ENCODE assay signal across 8 cellular contexts in genomic region chr12:124608451-124608870, GRCh38. TPM values are rescaled to one million over a fixed set of nuclear protein-coding genes. Genes with fewer than 3 reads are reported as not detected.
DNase-seq lines count a peak whose midpoint lies in the region; ATAC-seq and TF ChIP-seq lines count a peak whose summit lies in the region.

No MANE protein-coding gene starts in this region.

- H3K27ac ChIP-seq in right atrium auricular region = no peak overlapping the region
- no peak overlapping the region for H3K27ac ChIP-seq in right cardiac atrium (ENCODE audit: low read length)

- no peak overlapping the region for H3K27ac Mint-ChIP-seq in activated B cell treated with CpG ODN at 0.5 μM for 24 hours
- peak overlapping the region; percentile 3 for H3K27ac Mint-ChIP-seq in neural crest cell (ENCODE audit: unreplicated experiment)

- TF ChIP-seq CTCF in activated B cell treated with CpG ODN at 0.5 μM for 24 hours (IDR thresholded peaks at IDR 0.05) = no peak
- TF ChIP-seq CTCF in neural crest cell (conservative IDR thresholded peaks at IDR 0.05) = no peak
- TF ChIP-seq CTCF in right atrium auricular region (IDR thresholded peaks at IDR 0.05) = no peak

- ATAC-seq in GM18868 (IDR thresholded peaks at IDR 0.05; ENCODE audit: unreplicated experiment) (peak; percentile 17), HG03139 (IDR thresholded peaks at IDR 0.05; ENCODE audit: unreplicated experiment) (peak; percentile 15), activated B cell treated with CpG ODN at 0.5 μM for 24 hours (ENCODE audit: low read depth) (peak; percentile 36), right cardiac atrium (no peak)

- H3K27me3 Mint-ChIP-seq in activated B cell treated with CpG ODN at 0.5 μM for 24 hours (peaks cover 7% of the 10 kb centered on the region), neural crest cell (ENCODE audit: low read depth) (peaks cover 2% of the 10 kb centered on the region)

- CTCF ChIA-PET in activated B cell treated with CpG ODN at 0.5 μM for 24 hours (lab: Charles Lee) = interaction anchor here (1.2 kb wide), 1 partner anchor 36 kb away, joined by 3 read pairs; no protein-coding TSS in a partner anchor

- WGBS in right cardiac atrium = 78% methylated on average over 10 of the region's 10 CpGs

- no peaks in the 10 kb centered on the region for H3K36me3 ChIP-seq in MG63
- H3K36me3 ChIP-seq in right atrium auricular region = no peaks in the 10 kb centered on the region

- H3K36me3 Mint-ChIP-seq in activated B cell treated with CpG ODN at 0.5 μM for 24 hours (ENCODE audit: low read depth) = no peaks in the 10 kb centered on the region
- H3K36me3 Mint-ChIP-seq in neural crest cell (ENCODE audit: low read depth) = no peaks in the 10 kb centered on the region

- POLR2A ChIA-PET in activated B cell treated with CpG ODN at 0.5 μM for 24 hours (lab: Charles Lee) = no interaction called here

- H3K4me3 Mint-ChIP-seq in activated B cell treated with CpG ODN at 0.5 μM for 24 hours (peak overlapping the region; percentile 61), neural crest cell (no peak overlapping the region)

- H3K4me1 ChIP-seq in right atrium auricular region (peaks cover 0 to 18% of the 10 kb centered on the region in 2 donors), right cardiac atrium (ENCODE audit: control insufficient read depth, insufficient read depth, low read length) (peaks cover 1% of the 10 kb centered on the region)

- intact Hi-C loops in activated B cell treated with CpG ODN at 0.5 μM for 24 hours (cut with micrococcal nuclease) (loop anchor here (2.0 to 5.0 kb wide), 3 partner anchors 16 to 41 kb away; partner anchors contain the start of gene NCOR2), right cardiac atrium (cut with DNase I) (no loop called here)

- H3K4me1 Mint-ChIP-seq in activated B cell treated with CpG ODN at 0.5 μM for 24 hours (peaks cover 23% of the 10 kb centered on the region), neural crest cell (peaks cover 23% of the 10 kb centered on the region)

- H3K9me3 ChIP-seq in MG63 (no peaks in the 10 kb centered on the region), right atrium auricular region (no peaks in the 10 kb centered on the region), right cardiac atrium (ENCODE audit: control insufficient read depth, low read length) (no peaks in the 10 kb centered on the region)

- no peaks in the 10 kb centered on the region for H3K27me3 ChIP-seq in MG63
- H3K27me3 ChIP-seq in right atrium auricular region = no peaks in the 10 kb centered on the region
- no peaks in the 10 kb centered on the region for H3K27me3 ChIP-seq in right cardiac atrium (ENCODE audit: control insufficient read depth, insufficient read depth)

- H3K4me3 ChIP-seq in MG63 (no peak overlapping the region), right atrium auricular region (no peak overlapping the region), right cardiac atrium (ENCODE audit: low read length) (no peak overlapping the region)

- H3K9me3 Mint-ChIP-seq in activated B cell treated with CpG ODN at 0.5 μM for 24 hours = peaks cover 2% of the 10 kb centered on the region
- H3K9me3 Mint-ChIP-seq in neural crest cell = no peaks in the 10 kb centered on the region

- DNase-seq in activated B cell treated with CpG ODN at 0.5 μM for 24 hours (no peak), neural crest cell (ENCODE audit: low read depth, low spot score) (no peak), SK-N-DZ (ENCODE audit: low spot score) (no peak), MG63 (no peak), right atrium auricular region (ENCODE audit: low spot score) (no peak), right cardiac atrium (no peak)

RNA-seq across cellular contexts. Expression of gene NCOR2, which starts 41.0 kb away (rescaled TPM):
- total RNA-seq in activated B cell treated with CpG ODN at 0.5 μM for 24 hours (136 and 154 TPM in 2 replicates), neural crest cell (143 and 144 TPM in 2 replicates), right atrium auricular region (100 to 1,000 TPM in 1 of 2 donors, 10 to 100 TPM in 1; 62.9 to 104 TPM), right cardiac atrium (100 to 1,000 TPM; 137 to 166 (median 146) TPM)
- polyA plus RNA-seq in SK-N-DZ (2014; cell fraction: cytosol; rRNA removed) = 11.5 and 13.0 TPM in 2 replicates
- polyA plus RNA-seq in SK-N-DZ (2014; cell fraction: nucleus; rRNA removed) = 19.1 and 41.1 TPM in 2 replicates
- 17.0 and 32.9 TPM in 2 replicates for total RNA-seq in MG63 (2014; rRNA removed; shearing (Covaris generic); ENCODE audit: low replicate concordance)
- polyA plus RNA-seq in right cardiac atrium = 66.4 TPM

Comparison
In these comparisons a context has a peak if more than half of its experiments do, and no peak if none do; other contexts are left out.
1. ATAC-seq: peak in GM18868 (single experiment), HG03139 (single experiment) and activated B cell treated with CpG ODN at 0.5 μM for 24 hours (single experiment); none in right cardiac atrium (0 of 2).